ENCODE assay signal across 11 cellular contexts in the genomic region with DNA sequence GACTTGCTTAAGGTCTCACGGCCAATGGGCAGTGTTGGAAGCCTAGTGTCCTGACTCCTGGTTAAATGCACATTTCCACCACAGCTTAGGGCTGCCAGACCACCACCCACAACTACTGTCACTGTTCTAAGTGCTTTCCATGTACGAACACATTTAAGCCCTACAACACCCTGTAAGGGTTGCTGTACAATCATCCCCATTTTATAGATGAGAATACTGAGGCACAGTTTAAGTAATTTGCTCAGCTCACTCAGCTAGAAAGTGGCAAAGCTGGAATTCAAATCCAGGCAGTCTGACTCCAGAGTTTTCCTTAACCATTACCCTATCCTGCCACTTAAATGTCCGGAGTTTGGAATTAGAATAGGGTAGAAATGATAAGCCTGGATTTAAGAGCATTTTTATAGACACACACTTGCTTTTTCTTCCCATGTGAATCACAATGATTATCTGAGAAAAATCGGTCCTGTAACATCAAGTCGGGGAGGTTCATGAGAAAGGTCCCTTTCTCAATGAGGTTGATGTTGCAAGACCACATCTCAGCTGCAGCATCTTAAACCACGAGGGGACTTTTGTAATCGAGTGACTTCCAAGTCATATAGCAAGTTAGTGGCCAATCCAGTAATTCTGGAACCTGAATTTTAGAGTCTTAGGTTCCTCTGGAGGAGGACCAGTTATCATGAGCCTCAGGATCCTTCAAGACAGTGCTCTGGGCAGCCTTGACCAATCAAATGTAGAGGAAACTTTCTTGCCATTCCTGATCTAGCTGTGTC. TPM values are rescaled to one million over a fixed set of nuclear protein-coding genes. Genes with fewer than 3 reads are reported as not detected.
DNase-seq lines count a peak whose midpoint lies in the region; ATAC-seq and TF ChIP-seq lines count a peak whose summit lies in the region.
"Had no signal": no experiment of that assay in that cellular context is flagged by ENCODE, and none has a peak within 500 bp of the region (broad histone marks: within the 10 kb centered on the region; RNA-seq: fewer than 3 reads in every experiment).

No MANE protein-coding gene starts in this region.

- H3K4me3 Mint-ChIP-seq in activated CD4-positive, alpha-beta T cell treated with anti-CD3 and anti-CD28 coated beads, Interleukin-2, amount 10 ng/mL, durations not matched to agents 7 days and 5 days = no peak overlapping the region
- H3K4me3 Mint-ChIP-seq in stimulated activated effector memory CD8-positive, alpha-beta T cell treated with anti-CD3 and anti-CD28 coated beads, Interleukin-12 subunit alpha, Interleukin-12 subunit beta, amount 100 ng/mL, for 72 hours = no peak overlapping the region

- no peaks in the 10 kb centered on the region for H3K9me3 ChIP-seq in uterus
- H3K9me3 ChIP-seq: upper lobe of left lung had no signal

- H3K27ac Mint-ChIP-seq in activated CD4-positive, alpha-beta T cell treated with anti-CD3 and anti-CD28 coated beads, Interleukin-2, amount 10 ng/mL, durations not matched to agents 7 days and 5 days = peak overlapping the region; percentile 92
- H3K27ac Mint-ChIP-seq in stimulated activated effector memory CD8-positive, alpha-beta T cell treated with anti-CD3 and anti-CD28 coated beads, Interleukin-12 subunit alpha, Interleukin-12 subunit beta, amount 100 ng/mL, for 72 hours = peak overlapping the region; percentile 52

- no peak for TF ChIP-seq CTCF in uterus (IDR thresholded peaks at IDR 0.05)

- CTCF ChIA-PET in activated CD4-positive, alpha-beta T cell treated with anti-CD3 and anti-CD28 coated beads, Interleukin-2, amount 10 ng/mL, durations not matched to agents 7 days and 5 days (lab: Charles Lee) = interaction anchor here (1.1 kb wide), 1 partner anchor 25 kb away, joined by 3 read pairs; no protein-coding TSS in a partner anchor

- no peak overlapping the region for H3K4me3 ChIP-seq in uterus
- H3K4me3 ChIP-seq: coronary artery, GM23248, upper lobe of left lung had no signal

- no peaks in the 10 kb centered on the region for H3K4me1 ChIP-seq in uterus

- POLR2A ChIA-PET in activated CD4-positive, alpha-beta T cell treated with anti-CD3 and anti-CD28 coated beads, Interleukin-2, amount 10 ng/mL, durations not matched to agents 7 days and 5 days (lab: Charles Lee) = interaction anchor here (0.6 kb wide), 1 partner anchor 97 kb away, joined by 8 read pairs; no protein-coding TSS in a partner anchor

- no peak overlapping the region for H3K27ac ChIP-seq in uterus
- H3K27ac ChIP-seq: coronary artery, GM23248 had no signal

- peak; percentile 77 for ATAC-seq in stimulated activated effector memory CD8-positive, alpha-beta T cell treated with anti-CD3 and anti-CD28 coated beads, Interleukin-12 subunit alpha, Interleukin-12 subunit beta, amount 100 ng/mL, for 72 hours
- ATAC-seq in GM21526 (IDR thresholded peaks at IDR 0.05; ENCODE audit: low FRiP score, unreplicated experiment) = no peak

- H3K27me3 ChIP-seq in uterus = no peaks in the 10 kb centered on the region
- H3K27me3 ChIP-seq: upper lobe of left lung had no signal

- no peak for DNase-seq in activated CD4-positive, alpha-beta T cell treated with anti-CD3 and anti-CD28 coated beads, Interleukin-2, amount 10 ng/mL, durations not matched to agents 7 days and 5 days
- DNase-seq in activated CD4-positive, alpha-beta T cell treated with anti-CD3 and anti-CD28 coated beads for 1 hour = no peak
- peak; percentile 43 to 83 for DNase-seq in NOMO-1 (lab: John Stamatoyannopoulos, UW; ENCODE audit: unreplicated experiment in 2 of 2)
- DNase-seq in amniotic epithelial cell (ENCODE audit: low read depth) = peak; percentile 44
- peak in 1 of 2 donors; percentile 59 for DNase-seq in stimulated activated effector memory CD8-positive, alpha-beta T cell treated with anti-CD3 and anti-CD28 coated beads, Interleukin-12 subunit alpha, Interleukin-12 subunit beta, amount 100 ng/mL, for 72 hours (ENCODE audit: low spot score in 2 of 2)
- no peak for DNase-seq in DMS114 treated with DMSO at 0.1 percent for 48 hours (lab: John Stamatoyannopoulos, UW; ENCODE audit: unreplicated experiment)
- DNase-seq in uterus = no peak
- DNase-seq: GM23248 had no signal

- H3K9me3 Mint-ChIP-seq in activated CD4-positive, alpha-beta T cell treated with anti-CD3 and anti-CD28 coated beads, Interleukin-2, amount 10 ng/mL, durations not matched to agents 7 days and 5 days = no peaks in the 10 kb centered on the region
- no peaks in the 10 kb centered on the region for H3K9me3 Mint-ChIP-seq in stimulated activated effector memory CD8-positive, alpha-beta T cell treated with anti-CD3 and anti-CD28 coated beads, Interleukin-12 subunit alpha, Interleukin-12 subunit beta, amount 100 ng/mL, for 72 hours

- intact Hi-C loops in uterus (cut with DNase I; ENCODE audit: low total_unique reads) = no loop called here

- H3K4me1 Mint-ChIP-seq in activated CD4-positive, alpha-beta T cell treated with anti-CD3 and anti-CD28 coated beads, Interleukin-2, amount 10 ng/mL, durations not matched to agents 7 days and 5 days = peaks cover 59% of the 10 kb centered on the region
- H3K4me1 Mint-ChIP-seq in stimulated activated effector memory CD8-positive, alpha-beta T cell treated with anti-CD3 and anti-CD28 coated beads, Interleukin-12 subunit alpha, Interleukin-12 subunit beta, amount 100 ng/mL, for 72 hours = peaks cover 55% of the 10 kb centered on the region

- H3K36me3 Mint-ChIP-seq in activated CD4-positive, alpha-beta T cell treated with anti-CD3 and anti-CD28 coated beads, Interleukin-2, amount 10 ng/mL, durations not matched to agents 7 days and 5 days (ENCODE audit: low read depth) = peaks cover 69% of the 10 kb centered on the region
- H3K36me3 Mint-ChIP-seq in stimulated activated effector memory CD8-positive, alpha-beta T cell treated with anti-CD3 and anti-CD28 coated beads, Interleukin-12 subunit alpha, Interleukin-12 subunit beta, amount 100 ng/mL, for 72 hours = peaks cover 78% of the 10 kb centered on the region

- TF ChIP-seq POLR2A in uterus (IDR thresholded peaks at IDR 0.05) = no peak

- H3K36me3 ChIP-seq in uterus = no peaks in the 10 kb centered on the region
- H3K36me3 ChIP-seq: upper lobe of left lung had no signal

- no peaks in the 10 kb centered on the region for H3K27me3 Mint-ChIP-seq in activated CD4-positive, alpha-beta T cell treated with anti-CD3 and anti-CD28 coated beads, Interleukin-2, amount 10 ng/mL, durations not matched to agents 7 days and 5 days

RNA-seq across cellular contexts. Expression of a gene that starts 8.6 kb away (rescaled TPM):
- 100 to 1,000 TPM; 107 to 112 TPM for total RNA-seq in activated CD4-positive, alpha-beta T cell treated with anti-CD3 and anti-CD28 coated beads, Interleukin-2, amount 10 ng/mL, durations not matched to agents 7 days and 5 days
- total RNA-seq in uterus = 1 to 10 TPM in 1 of 4 donors, under 1 TPM in 1, not detected in 2; 0.12 to 4.4 TPM

RNA-seq across cellular contexts. Expression of a gene that starts 36.9 kb away (rescaled TPM):
- total RNA-seq in activated CD4-positive, alpha-beta T cell treated with anti-CD3 and anti-CD28 coated beads, Interleukin-2, amount 10 ng/mL, durations not matched to agents 7 days and 5 days = 10 to 100 TPM; 62.7 to 65.2 TPM
- total RNA-seq in uterus = 100 to 1,000 TPM in 3 of 4 donors, 10 to 100 TPM in 1; 38.4 to 652 (median 260) TPM

RNA-seq across cellular contexts. Expression of a gene that starts 38.5 kb away (rescaled TPM):
- total RNA-seq in activated CD4-positive, alpha-beta T cell treated with anti-CD3 and anti-CD28 coated beads, Interleukin-2, amount 10 ng/mL, durations not matched to agents 7 days and 5 days = under 1 TPM; 0.25 to 0.52 TPM
- total RNA-seq in uterus = 10 to 100 TPM; 48.4 to 87.7 (median 68.2) TPM

Comparison
In these comparisons a context has a peak if more than half of its experiments do, and no peak if none do; other contexts are left out.
1. DNase-seq: peak in NOMO-1 (2 of 2) and amniotic epithelial cell (single experiment); none in activated CD4-positive, alpha-beta T cell treated with anti-CD3 and anti-CD28 coated beads, Interleukin-2, amount 10 ng/mL, durations not matched to agents 7 days and 5 days (single experiment), activated CD4-positive, alpha-beta T cell treated with anti-CD3 and anti-CD28 coated beads for 1 hour (single experiment), DMS114 treated with DMSO at 0.1 percent for 48 hours (single experiment) and uterus (0 of 2).
2. RNA of a gene that starts 8.6 kb away (total RNA-seq): 107 to 112 TPM in activated CD4-positive, alpha-beta T cell treated with anti-CD3 and anti-CD28 coated beads, Interleukin-2, amount 10 ng/mL, durations not matched to agents 7 days and 5 days; 0.12 to 4.4 TPM in uterus; every median in the first group is over 10 times any median in the second.
3. RNA of a gene that starts 38.5 kb away (total RNA-seq): 48.4 to 87.7 TPM in uterus; 0.25 to 0.52 TPM in activated CD4-positive, alpha-beta T cell treated with anti-CD3 and anti-CD28 coated beads, Interleukin-2, amount 10 ng/mL, durations not matched to agents 7 days and 5 days; every median in the first group is over 10 times any median in the second.